ENCODE assay signal across 20 cellular contexts in the genomic region with DNA sequence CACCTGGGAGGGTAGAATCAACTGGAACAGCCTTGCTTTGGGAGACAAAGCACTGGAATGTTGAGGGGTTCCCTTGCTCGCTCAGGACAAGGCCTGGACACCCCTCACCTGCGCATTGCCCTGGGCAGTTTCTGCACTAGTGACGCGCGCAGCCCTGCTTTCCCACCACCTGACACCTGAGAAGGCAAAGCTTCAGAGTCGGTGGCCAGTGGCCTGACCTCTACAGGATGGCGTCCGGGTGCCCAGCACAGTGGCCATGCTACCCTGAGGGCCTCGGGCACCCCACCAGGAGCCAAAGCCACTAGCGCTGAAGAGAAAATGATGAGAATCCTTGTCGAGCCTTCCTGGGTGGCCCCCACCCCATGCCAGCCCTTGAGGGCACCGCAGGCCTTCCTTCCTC.
"Had no signal": no experiment of that assay in that cellular context is flagged by ENCODE, and none has a peak within 500 bp of the region (broad histone marks: within the 10 kb centered on the region; RNA-seq: fewer than 3 reads in every experiment).

No MANE protein-coding gene starts in this region.

- H3K36me3 ChIP-seq: breast epithelium had no signal

- H3K27ac ChIP-seq: breast epithelium, KMS-11 had no signal

- H3K9me3 ChIP-seq: breast epithelium had no signal

- DNase-seq: activated CD4-positive, alpha-beta T cell treated with anti-CD3 and anti-CD28 coated beads for 48 hours; activated CD4-positive, alpha-beta T cell treated with anti-CD3 and anti-CD28 coated beads, Interleukin-2, amount 50 U/mL, for 4 hours; activated CD4-positive, CD25-positive, alpha-beta regulatory T cell treated with anti-CD3 and anti-CD28 coated beads, Interleukin-2, amount 50 U/mL, for 72 hours; activated CD8-positive, alpha-beta memory T cell treated with anti-CD3 and anti-CD28 coated beads, Interleukin-2, amount 50 U/mL, for 48 hours; activated CD8-positive, alpha-beta T cell treated with anti-CD3 and anti-CD28 coated beads, Interleukin-2, amount 10 ng/mL, durations not matched to agents 7 days and 5 days; activated naive CD4-positive, alpha-beta T cell treated with anti-CD3 and anti-CD28 coated beads, Interleukin-2, amount 50 U/mL, for 16 hours; activated T-cell treated with anti-CD3 and anti-CD28 coated beads, Interleukin-2, amount 50 U/mL, for 1 hour; MV-4-11; NCI-H1092 treated with DMSO at 0.1 percent for 48 hours; NCI-H1417 treated with DMSO at 0.1 percent for 48 hours; NCI-H1694; NCI-H2029; NCI-H2107; NCI-H345; NCI-H510A; NCI-H526 treated with DMSO at 0.1 percent for 48 hours; SHP77 treated with DMSO at 0.1 percent for 48 hours had no signal

- H3K4me2 ChIP-seq: KMS-11 had no signal

- ATAC-seq: activated CD8-positive, alpha-beta T cell treated with anti-CD3 and anti-CD28 coated beads, Interleukin-2, amount 10 ng/mL, durations not matched to agents 7 days and 5 days; Panc1 had no signal

- H3K9ac ChIP-seq: KMS-11 had no signal

- H3K4me3 ChIP-seq: breast epithelium had no signal
